ENCODE assay signal across 10 cellular contexts in the genomic region with DNA sequence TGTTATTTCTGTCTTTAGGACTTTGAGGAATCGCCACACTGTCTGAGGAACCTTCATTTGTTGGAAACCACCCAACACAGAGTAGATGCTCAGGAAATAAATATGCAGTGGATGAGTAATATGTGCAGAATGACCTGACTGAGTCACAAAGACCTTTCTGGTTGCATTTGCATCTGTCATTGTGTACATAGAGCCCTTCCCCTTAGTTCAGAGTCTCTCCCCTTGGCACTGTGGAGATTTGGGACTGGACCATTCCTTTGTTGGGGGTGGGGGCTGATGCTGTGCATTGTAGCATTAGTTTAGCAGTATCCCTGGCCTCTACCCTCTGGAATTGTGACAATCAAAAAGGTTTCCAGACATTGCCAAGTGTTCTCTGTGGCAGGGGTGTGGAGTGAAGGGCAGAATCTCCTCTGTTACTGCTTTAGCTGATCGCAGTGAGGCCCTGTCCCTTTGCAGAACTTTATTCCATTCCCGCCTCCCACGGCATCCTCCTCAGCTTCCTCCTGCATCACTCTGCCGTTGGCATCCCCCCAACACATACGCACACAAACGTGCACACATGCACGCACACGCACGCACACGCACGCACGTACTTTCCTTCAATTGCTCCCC.
DNase-seq lines count a peak whose midpoint lies in the region; TF ChIP-seq lines count a peak whose summit lies in the region.
"Had no signal": no experiment of that assay in that cellular context is flagged by ENCODE, and none has a peak within 500 bp of the region (broad histone marks: within the 10 kb centered on the region; RNA-seq: fewer than 3 reads in every experiment).

No MANE protein-coding gene starts in this region.

- peaks cover 0 to 13% of the 10 kb centered on the region in 2 donors for H3K27me3 ChIP-seq in tibial artery

- TF ChIP-seq CTCF in cardiac fibroblast (IDR thresholded peaks at IDR 0.05; ENCODE audit: low read depth, low read length) (no peak), tibial artery (IDR thresholded peaks at IDR 0.05) (no peak)

- no peaks in the 10 kb centered on the region for H3K4me1 ChIP-seq in tibial artery

- intact Hi-C loops in tibial artery (cut with DNase I; ENCODE audit: low total_unique reads), result no loop called here

- no peak overlapping the region for H3K27ac ChIP-seq in tibial artery

- peaks cover 0 to 5% (median 0%) of the 10 kb centered on the region in 3 donors for H3K9me3 ChIP-seq in tibial artery

- DNase-seq in EH (ENCODE audit: low read depth) (peak; percentile 97), NCI-H2171 treated with DMSO at 0.1 percent for 48 hours (lab: John Stamatoyannopoulos, UW) (peak; percentile 54), cardiac fibroblast (ENCODE audit: low read depth in 2 of 2) (peak; percentile 73 to 95), myocyte (ENCODE audit: low read depth) (peak; percentile 77), tibial artery (no peak), NCI-H128 (lab: John Stamatoyannopoulos, UW; ENCODE audit: unreplicated experiment) (no peak), NCI-H1417 treated with DMSO at 0.1 percent for 48 hours (lab: John Stamatoyannopoulos, UW) (no peak)
- no peak for DNase-seq in stimulated activated naive CD4-positive, alpha-beta T cell treated with Interleukin-2 at 50 U/mL for 16 hours (lab: John Stamatoyannopoulos, UW)
- DNase-seq: central memory CD4-positive, alpha-beta T cell; MV-4-11 had no signal

- H3K36me3 ChIP-seq in tibial artery, result no peaks in the 10 kb centered on the region

- no peak overlapping the region for H3K4me3 ChIP-seq in cardiac fibroblast (replicated peaks in 1 of 2; ENCODE audit: low read depth in 2 of 2, low read length in 2 of 2)
- no peak overlapping the region for H3K4me3 ChIP-seq in tibial artery

Comparison
In these comparisons a context has a peak if more than half of its experiments do, and no peak if none do; other contexts are left out.
1. DNase-seq: peak in EH (single experiment), NCI-H2171 treated with DMSO at 0.1 percent for 48 hours (single experiment), cardiac fibroblast (2 of 2) and myocyte (single experiment); none in tibial artery (0 of 2), stimulated activated naive CD4-positive, alpha-beta T cell treated with Interleukin-2 at 50 U/mL for 16 hours (single experiment), NCI-H128 (single experiment) and NCI-H1417 treated with DMSO at 0.1 percent for 48 hours (single experiment).